ENCODE assay signal across 1 cellular context in genomic region chr11:61871158-61871597, GRCh38.
TF ChIP-seq lines count a peak whose summit lies in the region.

No MANE protein-coding gene starts in this region.

TF ChIP-seq in K562, 482 proteins besides CTCF, POLR2A, EP300 and RAD21 (continued from another document and continues in another):
- TF ChIP-seq, protein P1, sequence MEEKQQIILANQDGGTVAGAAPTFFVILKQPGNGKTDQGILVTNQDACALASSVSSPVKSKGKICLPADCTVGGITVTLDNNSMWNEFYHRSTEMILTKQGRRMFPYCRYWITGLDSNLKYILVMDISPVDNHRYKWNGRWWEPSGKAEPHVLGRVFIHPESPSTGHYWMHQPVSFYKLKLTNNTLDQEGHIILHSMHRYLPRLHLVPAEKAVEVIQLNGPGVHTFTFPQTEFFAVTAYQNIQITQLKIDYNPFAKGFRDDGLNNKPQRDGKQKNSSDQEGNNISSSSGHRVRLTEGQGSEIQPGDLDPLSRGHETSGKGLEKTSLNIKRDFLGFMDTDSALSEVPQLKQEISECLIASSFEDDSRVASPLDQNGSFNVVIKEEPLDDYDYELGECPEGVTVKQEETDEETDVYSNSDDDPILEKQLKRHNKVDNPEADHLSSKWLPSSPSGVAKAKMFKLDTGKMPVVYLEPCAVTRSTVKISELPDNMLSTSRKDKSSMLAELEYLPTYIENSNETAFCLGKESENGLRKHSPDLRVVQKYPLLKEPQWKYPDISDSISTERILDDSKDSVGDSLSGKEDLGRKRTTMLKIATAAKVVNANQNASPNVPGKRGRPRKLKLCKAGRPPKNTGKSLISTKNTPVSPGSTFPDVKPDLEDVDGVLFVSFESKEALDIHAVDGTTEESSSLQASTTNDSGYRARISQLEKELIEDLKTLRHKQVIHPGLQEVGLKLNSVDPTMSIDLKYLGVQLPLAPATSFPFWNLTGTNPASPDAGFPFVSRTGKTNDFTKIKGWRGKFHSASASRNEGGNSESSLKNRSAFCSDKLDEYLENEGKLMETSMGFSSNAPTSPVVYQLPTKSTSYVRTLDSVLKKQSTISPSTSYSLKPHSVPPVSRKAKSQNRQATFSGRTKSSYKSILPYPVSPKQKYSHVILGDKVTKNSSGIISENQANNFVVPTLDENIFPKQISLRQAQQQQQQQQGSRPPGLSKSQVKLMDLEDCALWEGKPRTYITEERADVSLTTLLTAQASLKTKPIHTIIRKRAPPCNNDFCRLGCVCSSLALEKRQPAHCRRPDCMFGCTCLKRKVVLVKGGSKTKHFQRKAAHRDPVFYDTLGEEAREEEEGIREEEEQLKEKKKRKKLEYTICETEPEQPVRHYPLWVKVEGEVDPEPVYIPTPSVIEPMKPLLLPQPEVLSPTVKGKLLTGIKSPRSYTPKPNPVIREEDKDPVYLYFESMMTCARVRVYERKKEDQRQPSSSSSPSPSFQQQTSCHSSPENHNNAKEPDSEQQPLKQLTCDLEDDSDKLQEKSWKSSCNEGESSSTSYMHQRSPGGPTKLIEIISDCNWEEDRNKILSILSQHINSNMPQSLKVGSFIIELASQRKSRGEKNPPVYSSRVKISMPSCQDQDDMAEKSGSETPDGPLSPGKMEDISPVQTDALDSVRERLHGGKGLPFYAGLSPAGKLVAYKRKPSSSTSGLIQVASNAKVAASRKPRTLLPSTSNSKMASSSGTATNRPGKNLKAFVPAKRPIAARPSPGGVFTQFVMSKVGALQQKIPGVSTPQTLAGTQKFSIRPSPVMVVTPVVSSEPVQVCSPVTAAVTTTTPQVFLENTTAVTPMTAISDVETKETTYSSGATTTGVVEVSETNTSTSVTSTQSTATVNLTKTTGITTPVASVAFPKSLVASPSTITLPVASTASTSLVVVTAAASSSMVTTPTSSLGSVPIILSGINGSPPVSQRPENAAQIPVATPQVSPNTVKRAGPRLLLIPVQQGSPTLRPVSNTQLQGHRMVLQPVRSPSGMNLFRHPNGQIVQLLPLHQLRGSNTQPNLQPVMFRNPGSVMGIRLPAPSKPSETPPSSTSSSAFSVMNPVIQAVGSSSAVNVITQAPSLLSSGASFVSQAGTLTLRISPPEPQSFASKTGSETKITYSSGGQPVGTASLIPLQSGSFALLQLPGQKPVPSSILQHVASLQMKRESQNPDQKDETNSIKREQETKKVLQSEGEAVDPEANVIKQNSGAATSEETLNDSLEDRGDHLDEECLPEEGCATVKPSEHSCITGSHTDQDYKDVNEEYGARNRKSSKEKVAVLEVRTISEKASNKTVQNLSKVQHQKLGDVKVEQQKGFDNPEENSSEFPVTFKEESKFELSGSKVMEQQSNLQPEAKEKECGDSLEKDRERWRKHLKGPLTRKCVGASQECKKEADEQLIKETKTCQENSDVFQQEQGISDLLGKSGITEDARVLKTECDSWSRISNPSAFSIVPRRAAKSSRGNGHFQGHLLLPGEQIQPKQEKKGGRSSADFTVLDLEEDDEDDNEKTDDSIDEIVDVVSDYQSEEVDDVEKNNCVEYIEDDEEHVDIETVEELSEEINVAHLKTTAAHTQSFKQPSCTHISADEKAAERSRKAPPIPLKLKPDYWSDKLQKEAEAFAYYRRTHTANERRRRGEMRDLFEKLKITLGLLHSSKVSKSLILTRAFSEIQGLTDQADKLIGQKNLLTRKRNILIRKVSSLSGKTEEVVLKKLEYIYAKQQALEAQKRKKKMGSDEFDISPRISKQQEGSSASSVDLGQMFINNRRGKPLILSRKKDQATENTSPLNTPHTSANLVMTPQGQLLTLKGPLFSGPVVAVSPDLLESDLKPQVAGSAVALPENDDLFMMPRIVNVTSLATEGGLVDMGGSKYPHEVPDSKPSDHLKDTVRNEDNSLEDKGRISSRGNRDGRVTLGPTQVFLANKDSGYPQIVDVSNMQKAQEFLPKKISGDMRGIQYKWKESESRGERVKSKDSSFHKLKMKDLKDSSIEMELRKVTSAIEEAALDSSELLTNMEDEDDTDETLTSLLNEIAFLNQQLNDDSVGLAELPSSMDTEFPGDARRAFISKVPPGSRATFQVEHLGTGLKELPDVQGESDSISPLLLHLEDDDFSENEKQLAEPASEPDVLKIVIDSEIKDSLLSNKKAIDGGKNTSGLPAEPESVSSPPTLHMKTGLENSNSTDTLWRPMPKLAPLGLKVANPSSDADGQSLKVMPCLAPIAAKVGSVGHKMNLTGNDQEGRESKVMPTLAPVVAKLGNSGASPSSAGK (IDR thresholded peaks at IDR 0.05) = no peak
- TF ChIP-seq TOE1 (IDR thresholded peaks at IDR 0.05; ENCODE audit: borderline replicate concordance) (no peak), TOE1 (CRISPR knock-in tag; IDR thresholded peaks at IDR 0.05; ENCODE audit: borderline replicate concordance, low read depth) (no peak), NCOA6 (IDR thresholded peaks at IDR 0.05) (no peak), GATA2 (CRISPR knock-in tag; IDR thresholded peaks at IDR 0.05) (no peak), SRSF3 (IDR thresholded peaks at IDR 0.05; ENCODE audit: insufficient read depth, low read length) (no peak), ZBED1 (IDR thresholded peaks at IDR 0.05) (no peak), ZFP30 (CRISPR knock-in tag; IDR thresholded peaks at IDR 0.05; ENCODE audit: borderline replicate concordance) (no peak), ZBTB2 (IDR thresholded peaks at IDR 0.05) (no peak), PCBP1 (IDR thresholded peaks at IDR 0.05; ENCODE audit: low read depth, low read length, poor library complexity, severe bottlenecking) (no peak), ATF4 (CRISPR knock-in tag; IDR thresholded peaks at IDR 0.05) (no peak), BHLHE40 (IDR thresholded peaks at IDR 0.05; ENCODE audit: low read length) (peak; percentile 50), SPI1 (IDR thresholded peaks at IDR 0.05; ENCODE audit: borderline replicate concordance, low read depth, low read length) (no peak), ZBTB7A (IDR thresholded peaks at IDR 0.05; ENCODE audit: borderline replicate concordance, control insufficient read depth, low read depth, low read length) (peak; percentile 60; the same call in 1 of the 2 replicates), HDAC3 (IDR thresholded peaks at IDR 0.05; ENCODE audit: borderline replicate concordance, partially characterized antibody) (no peak), ZNF561 (CRISPR knock-in tag; conservative IDR thresholded peaks at IDR 0.05) (no peak), ZNF707 (CRISPR knock-in tag; conservative IDR thresholded peaks at IDR 0.05) (no peak)
- TF ChIP-seq, protein P2, sequence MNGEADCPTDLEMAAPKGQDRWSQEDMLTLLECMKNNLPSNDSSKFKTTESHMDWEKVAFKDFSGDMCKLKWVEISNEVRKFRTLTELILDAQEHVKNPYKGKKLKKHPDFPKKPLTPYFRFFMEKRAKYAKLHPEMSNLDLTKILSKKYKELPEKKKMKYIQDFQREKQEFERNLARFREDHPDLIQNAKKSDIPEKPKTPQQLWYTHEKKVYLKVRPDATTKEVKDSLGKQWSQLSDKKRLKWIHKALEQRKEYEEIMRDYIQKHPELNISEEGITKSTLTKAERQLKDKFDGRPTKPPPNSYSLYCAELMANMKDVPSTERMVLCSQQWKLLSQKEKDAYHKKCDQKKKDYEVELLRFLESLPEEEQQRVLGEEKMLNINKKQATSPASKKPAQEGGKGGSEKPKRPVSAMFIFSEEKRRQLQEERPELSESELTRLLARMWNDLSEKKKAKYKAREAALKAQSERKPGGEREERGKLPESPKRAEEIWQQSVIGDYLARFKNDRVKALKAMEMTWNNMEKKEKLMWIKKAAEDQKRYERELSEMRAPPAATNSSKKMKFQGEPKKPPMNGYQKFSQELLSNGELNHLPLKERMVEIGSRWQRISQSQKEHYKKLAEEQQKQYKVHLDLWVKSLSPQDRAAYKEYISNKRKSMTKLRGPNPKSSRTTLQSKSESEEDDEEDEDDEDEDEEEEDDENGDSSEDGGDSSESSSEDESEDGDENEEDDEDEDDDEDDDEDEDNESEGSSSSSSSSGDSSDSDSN (IDR thresholded peaks at IDR 0.05; ENCODE audit: borderline replicate concordance in 1 of 2, low read depth in 2 of 2, low read length in 2 of 2) = no peak
- TF ChIP-seq, protein P3, sequence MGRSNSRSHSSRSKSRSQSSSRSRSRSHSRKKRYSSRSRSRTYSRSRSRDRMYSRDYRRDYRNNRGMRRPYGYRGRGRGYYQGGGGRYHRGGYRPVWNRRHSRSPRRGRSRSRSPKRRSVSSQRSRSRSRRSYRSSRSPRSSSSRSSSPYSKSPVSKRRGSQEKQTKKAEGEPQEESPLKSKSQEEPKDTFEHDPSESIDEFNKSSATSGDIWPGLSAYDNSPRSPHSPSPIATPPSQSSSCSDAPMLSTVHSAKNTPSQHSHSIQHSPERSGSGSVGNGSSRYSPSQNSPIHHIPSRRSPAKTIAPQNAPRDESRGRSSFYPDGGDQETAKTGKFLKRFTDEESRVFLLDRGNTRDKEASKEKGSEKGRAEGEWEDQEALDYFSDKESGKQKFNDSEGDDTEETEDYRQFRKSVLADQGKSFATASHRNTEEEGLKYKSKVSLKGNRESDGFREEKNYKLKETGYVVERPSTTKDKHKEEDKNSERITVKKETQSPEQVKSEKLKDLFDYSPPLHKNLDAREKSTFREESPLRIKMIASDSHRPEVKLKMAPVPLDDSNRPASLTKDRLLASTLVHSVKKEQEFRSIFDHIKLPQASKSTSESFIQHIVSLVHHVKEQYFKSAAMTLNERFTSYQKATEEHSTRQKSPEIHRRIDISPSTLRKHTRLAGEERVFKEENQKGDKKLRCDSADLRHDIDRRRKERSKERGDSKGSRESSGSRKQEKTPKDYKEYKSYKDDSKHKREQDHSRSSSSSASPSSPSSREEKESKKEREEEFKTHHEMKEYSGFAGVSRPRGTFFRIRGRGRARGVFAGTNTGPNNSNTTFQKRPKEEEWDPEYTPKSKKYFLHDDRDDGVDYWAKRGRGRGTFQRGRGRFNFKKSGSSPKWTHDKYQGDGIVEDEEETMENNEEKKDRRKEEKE (IDR thresholded peaks at IDR 0.05; ENCODE audit: borderline replicate concordance in 1 of 2, control insufficient read depth in 1 of 2, low read depth in 2 of 2, low read length in 1 of 2) = no peak
- TF ChIP-seq, protein P4, sequence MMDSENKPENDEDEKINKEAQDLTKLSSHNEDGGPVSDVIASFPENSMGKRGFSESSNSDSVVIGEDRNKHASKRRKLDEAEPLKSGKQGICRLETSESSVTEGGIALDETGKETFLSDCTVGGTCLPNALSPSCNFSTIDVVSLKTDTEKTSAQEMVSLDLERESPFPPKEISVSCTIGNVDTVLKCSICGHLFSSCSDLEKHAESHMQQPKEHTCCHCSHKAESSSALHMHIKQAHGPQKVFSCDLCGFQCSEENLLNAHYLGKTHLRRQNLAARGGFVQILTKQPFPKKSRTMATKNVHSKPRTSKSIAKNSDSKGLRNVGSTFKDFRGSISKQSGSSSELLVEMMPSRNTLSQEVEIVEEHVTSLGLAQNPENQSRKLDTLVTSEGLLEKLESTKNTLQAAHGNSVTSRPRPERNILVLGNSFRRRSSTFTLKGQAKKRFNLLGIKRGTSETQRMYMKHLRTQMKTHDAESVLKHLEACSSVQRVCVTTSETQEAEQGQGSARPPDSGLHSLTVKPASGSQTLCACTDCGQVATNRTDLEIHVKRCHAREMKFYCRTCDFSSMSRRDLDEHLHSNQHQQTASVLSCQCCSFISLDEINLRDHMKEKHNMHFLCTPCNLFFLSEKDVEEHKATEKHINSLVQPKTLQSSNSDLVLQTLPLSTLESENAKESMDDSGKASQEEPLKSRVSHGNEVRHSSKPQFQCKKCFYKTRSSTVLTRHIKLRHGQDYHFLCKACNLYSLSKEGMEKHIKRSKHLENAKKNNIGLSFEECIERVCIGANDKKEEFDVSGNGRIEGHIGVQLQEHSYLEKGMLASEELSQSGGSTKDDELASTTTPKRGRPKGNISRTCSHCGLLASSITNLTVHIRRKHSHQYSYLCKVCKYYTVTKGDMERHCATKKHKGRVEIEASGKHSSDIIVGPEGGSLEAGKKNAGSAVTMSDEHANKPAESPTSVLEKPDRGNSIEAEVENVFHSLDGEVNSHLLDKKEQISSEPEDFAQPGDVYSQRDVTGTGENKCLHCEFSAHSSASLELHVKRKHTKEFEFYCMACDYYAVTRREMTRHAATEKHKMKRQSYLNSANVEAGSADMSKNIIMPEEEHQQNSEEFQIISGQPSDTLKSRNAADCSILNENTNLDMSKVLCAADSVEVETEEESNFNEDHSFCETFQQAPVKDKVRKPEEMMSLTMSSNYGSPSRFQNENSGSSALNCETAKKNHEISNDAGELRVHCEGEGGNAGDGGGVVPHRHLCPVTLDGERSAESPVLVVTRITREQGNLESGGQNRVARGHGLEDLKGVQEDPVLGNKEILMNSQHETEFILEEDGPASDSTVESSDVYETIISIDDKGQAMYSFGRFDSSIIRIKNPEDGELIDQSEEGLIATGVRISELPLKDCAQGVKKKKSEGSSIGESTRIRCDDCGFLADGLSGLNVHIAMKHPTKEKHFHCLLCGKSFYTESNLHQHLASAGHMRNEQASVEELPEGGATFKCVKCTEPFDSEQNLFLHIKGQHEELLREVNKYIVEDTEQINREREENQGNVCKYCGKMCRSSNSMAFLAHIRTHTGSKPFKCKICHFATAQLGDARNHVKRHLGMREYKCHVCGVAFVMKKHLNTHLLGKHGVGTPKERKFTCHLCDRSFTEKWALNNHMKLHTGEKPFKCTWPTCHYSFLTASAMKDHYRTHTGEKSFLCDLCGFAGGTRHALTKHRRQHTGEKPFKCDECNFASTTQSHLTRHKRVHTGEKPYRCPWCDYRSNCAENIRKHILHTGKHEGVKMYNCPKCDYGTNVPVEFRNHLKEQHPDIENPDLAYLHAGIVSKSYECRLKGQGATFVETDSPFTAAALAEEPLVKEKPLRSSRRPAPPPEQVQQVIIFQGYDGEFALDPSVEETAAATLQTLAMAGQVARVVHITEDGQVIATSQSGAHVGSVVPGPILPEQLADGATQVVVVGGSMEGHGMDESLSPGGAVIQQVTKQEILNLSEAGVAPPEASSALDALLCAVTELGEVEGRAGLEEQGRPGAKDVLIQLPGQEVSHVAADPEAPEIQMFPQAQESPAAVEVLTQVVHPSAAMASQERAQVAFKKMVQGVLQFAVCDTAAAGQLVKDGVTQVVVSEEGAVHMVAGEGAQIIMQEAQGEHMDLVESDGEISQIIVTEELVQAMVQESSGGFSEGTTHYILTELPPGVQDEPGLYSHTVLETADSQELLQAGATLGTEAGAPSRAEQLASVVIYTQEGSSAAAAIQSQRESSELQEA (IDR thresholded peaks at IDR 0.05; ENCODE audit: low read depth) = no peak
